Comparison of ENCODE assay signal across 1 cellular context in the genomic region with DNA sequence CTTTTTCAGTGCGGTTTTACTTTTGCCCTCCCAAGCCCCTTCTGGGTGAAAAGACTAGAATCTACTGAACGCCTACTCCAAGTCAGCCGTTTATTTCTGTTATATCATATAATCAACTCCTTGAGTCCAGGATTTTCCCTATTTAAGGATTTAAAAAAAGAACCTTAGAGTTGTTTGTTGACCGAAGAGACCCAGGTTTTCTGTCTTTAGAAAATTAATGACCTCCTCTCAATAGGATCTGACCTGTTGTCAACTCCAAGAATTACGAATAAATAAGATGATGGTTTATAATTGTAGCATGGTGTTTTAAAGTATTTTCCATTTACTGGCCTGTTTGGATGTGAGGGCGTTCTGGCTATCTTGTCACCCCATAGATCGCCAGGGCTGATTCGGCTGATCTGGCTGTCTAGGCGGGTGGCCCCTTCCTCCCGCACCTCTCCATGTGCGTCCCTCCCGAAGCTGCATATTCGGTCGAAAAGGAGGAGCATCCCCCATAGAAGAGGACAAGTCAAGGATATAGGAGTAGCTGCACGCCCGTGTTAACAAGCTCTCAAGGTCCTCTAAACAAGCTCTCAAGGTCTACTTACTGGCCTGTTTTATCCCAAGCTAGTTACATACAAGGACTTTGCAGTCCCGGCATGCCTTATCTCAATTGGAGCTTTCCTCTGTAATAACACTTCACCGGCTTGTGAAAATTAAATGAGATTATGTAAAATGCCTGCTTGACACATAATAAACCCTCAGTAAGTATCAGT.
A peak's percentile ranks its signal among the peaks of the same experiment; 100 is the strongest.
TF ChIP-seq lines count a peak whose summit lies in the region.

No MANE protein-coding gene starts in this region.

TF ChIP-seq in GM12878, 131 proteins besides CTCF, POLR2A, EP300 and RAD21 (continued from another document):
- no peak for TF ChIP-seq NRF1 (conservative IDR thresholded peaks at IDR 0.05; ENCODE audit: low read depth, low read length)
- no peak for TF ChIP-seq KDM1A (IDR thresholded peaks at IDR 0.05; ENCODE audit: borderline replicate concordance)
- TF ChIP-seq, protein P1, sequence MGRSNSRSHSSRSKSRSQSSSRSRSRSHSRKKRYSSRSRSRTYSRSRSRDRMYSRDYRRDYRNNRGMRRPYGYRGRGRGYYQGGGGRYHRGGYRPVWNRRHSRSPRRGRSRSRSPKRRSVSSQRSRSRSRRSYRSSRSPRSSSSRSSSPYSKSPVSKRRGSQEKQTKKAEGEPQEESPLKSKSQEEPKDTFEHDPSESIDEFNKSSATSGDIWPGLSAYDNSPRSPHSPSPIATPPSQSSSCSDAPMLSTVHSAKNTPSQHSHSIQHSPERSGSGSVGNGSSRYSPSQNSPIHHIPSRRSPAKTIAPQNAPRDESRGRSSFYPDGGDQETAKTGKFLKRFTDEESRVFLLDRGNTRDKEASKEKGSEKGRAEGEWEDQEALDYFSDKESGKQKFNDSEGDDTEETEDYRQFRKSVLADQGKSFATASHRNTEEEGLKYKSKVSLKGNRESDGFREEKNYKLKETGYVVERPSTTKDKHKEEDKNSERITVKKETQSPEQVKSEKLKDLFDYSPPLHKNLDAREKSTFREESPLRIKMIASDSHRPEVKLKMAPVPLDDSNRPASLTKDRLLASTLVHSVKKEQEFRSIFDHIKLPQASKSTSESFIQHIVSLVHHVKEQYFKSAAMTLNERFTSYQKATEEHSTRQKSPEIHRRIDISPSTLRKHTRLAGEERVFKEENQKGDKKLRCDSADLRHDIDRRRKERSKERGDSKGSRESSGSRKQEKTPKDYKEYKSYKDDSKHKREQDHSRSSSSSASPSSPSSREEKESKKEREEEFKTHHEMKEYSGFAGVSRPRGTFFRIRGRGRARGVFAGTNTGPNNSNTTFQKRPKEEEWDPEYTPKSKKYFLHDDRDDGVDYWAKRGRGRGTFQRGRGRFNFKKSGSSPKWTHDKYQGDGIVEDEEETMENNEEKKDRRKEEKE (IDR thresholded peaks at IDR 0.05) = no peak
- TF ChIP-seq NFIC (IDR thresholded peaks at IDR 0.05; ENCODE audit: low read depth, low read length) = no peak
- TF ChIP-seq HDGF (IDR thresholded peaks at IDR 0.05) = no peak
- peak; percentile 56 for TF ChIP-seq RUNX3 (IDR thresholded peaks at IDR 0.05; ENCODE audit: low read length)
- TF ChIP-seq, protein P2, sequence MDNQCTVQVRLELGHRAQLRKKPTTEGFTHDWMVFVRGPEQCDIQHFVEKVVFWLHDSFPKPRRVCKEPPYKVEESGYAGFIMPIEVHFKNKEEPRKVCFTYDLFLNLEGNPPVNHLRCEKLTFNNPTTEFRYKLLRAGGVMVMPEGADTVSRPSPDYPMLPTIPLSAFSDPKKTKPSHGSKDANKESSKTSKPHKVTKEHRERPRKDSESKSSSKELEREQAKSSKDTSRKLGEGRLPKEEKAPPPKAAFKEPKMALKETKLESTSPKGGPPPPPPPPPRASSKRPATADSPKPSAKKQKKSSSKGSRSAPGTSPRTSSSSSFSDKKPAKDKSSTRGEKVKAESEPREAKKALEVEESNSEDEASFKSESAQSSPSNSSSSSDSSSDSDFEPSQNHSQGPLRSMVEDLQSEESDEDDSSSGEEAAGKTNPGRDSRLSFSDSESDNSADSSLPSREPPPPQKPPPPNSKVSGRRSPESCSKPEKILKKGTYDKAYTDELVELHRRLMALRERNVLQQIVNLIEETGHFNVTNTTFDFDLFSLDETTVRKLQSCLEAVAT (IDR thresholded peaks at IDR 0.05) = peak; percentile 68
- TF ChIP-seq FOXM1 (IDR thresholded peaks at IDR 0.05; ENCODE audit: low read depth, low read length) = no peak
- no peak for TF ChIP-seq KAT2A (conservative IDR thresholded peaks at IDR 0.05; ENCODE audit: control insufficient read depth, low read depth, low read length)
- no peak for TF ChIP-seq SREBF2 (IDR thresholded peaks at IDR 0.05; ENCODE audit: low read length)
- no peak for TF ChIP-seq ZSCAN29 (IDR thresholded peaks at IDR 0.05)
- TF ChIP-seq, protein P3, sequence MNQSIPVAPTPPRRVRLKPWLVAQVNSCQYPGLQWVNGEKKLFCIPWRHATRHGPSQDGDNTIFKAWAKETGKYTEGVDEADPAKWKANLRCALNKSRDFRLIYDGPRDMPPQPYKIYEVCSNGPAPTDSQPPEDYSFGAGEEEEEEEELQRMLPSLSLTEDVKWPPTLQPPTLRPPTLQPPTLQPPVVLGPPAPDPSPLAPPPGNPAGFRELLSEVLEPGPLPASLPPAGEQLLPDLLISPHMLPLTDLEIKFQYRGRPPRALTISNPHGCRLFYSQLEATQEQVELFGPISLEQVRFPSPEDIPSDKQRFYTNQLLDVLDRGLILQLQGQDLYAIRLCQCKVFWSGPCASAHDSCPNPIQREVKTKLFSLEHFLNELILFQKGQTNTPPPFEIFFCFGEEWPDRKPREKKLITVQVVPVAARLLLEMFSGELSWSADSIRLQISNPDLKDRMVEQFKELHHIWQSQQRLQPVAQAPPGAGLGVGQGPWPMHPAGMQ (IDR thresholded peaks at IDR 0.05; ENCODE audit: borderline replicate concordance) = no peak
- no peak for TF ChIP-seq ZNF217 (IDR thresholded peaks at IDR 0.05)
- no peak for TF ChIP-seq RAD51 (IDR thresholded peaks at IDR 0.05)
- TF ChIP-seq POLR2AphosphoS2 (IDR thresholded peaks at IDR 0.05; ENCODE audit: low read depth, low read length) = no peak
- no peak for TF ChIP-seq EZH2 (IDR thresholded peaks at IDR 0.05; ENCODE audit: borderline replicate concordance, control insufficient read depth, low read depth, low read length)
- no peak for TF ChIP-seq MEF2B (IDR thresholded peaks at IDR 0.05; ENCODE audit: partially characterized antibody, poor library complexity, severe bottlenecking)
- TF ChIP-seq, protein P4, sequence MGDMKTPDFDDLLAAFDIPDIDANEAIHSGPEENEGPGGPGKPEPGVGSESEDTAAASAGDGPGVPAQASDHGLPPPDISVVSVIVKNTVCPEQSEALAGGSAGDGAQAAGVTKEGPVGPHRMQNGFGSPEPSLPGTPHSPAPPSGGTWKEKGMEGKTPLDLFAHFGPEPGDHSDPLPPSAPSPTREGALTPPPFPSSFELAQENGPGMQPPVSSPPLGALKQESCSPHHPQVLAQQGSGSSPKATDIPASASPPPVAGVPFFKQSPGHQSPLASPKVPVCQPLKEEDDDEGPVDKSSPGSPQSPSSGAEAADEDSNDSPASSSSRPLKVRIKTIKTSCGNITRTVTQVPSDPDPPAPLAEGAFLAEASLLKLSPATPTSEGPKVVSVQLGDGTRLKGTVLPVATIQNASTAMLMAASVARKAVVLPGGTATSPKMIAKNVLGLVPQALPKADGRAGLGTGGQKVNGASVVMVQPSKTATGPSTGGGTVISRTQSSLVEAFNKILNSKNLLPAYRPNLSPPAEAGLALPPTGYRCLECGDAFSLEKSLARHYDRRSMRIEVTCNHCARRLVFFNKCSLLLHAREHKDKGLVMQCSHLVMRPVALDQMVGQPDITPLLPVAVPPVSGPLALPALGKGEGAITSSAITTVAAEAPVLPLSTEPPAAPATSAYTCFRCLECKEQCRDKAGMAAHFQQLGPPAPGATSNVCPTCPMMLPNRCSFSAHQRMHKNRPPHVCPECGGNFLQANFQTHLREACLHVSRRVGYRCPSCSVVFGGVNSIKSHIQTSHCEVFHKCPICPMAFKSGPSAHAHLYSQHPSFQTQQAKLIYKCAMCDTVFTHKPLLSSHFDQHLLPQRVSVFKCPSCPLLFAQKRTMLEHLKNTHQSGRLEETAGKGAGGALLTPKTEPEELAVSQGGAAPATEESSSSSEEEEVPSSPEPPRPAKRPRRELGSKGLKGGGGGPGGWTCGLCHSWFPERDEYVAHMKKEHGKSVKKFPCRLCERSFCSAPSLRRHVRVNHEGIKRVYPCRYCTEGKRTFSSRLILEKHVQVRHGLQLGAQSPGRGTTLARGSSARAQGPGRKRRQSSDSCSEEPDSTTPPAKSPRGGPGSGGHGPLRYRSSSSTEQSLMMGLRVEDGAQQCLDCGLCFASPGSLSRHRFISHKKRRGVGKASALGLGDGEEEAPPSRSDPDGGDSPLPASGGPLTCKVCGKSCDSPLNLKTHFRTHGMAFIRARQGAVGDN (IDR thresholded peaks at IDR 0.05) = peak; percentile 69; the same call in 1 of the 2 replicates
- no peak for TF ChIP-seq ZNF274 (IDR thresholded peaks at IDR 0.05; ENCODE audit: insufficient read depth, insufficient read length)
- TF ChIP-seq, protein P5, sequence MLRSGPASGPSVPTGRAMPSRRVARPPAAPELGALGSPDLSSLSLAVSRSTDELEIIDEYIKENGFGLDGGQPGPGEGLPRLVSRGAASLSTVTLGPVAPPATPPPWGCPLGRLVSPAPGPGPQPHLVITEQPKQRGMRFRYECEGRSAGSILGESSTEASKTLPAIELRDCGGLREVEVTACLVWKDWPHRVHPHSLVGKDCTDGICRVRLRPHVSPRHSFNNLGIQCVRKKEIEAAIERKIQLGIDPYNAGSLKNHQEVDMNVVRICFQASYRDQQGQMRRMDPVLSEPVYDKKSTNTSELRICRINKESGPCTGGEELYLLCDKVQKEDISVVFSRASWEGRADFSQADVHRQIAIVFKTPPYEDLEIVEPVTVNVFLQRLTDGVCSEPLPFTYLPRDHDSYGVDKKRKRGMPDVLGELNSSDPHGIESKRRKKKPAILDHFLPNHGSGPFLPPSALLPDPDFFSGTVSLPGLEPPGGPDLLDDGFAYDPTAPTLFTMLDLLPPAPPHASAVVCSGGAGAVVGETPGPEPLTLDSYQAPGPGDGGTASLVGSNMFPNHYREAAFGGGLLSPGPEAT (IDR thresholded peaks at IDR 0.05; ENCODE audit: low read depth) = no peak
- TF ChIP-seq, protein P6, sequence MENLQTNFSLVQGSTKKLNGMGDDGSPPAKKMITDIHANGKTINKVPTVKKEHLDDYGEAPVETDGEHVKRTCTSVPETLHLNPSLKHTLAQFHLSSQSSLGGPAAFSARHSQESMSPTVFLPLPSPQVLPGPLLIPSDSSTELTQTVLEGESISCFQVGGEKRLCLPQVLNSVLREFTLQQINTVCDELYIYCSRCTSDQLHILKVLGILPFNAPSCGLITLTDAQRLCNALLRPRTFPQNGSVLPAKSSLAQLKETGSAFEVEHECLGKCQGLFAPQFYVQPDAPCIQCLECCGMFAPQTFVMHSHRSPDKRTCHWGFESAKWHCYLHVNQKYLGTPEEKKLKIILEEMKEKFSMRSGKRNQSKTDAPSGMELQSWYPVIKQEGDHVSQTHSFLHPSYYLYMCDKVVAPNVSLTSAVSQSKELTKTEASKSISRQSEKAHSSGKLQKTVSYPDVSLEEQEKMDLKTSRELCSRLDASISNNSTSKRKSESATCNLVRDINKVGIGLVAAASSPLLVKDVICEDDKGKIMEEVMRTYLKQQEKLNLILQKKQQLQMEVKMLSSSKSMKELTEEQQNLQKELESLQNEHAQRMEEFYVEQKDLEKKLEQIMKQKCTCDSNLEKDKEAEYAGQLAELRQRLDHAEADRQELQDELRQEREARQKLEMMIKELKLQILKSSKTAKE (IDR thresholded peaks at IDR 0.05; ENCODE audit: low read depth, poor library complexity, severe bottlenecking) = no peak
- TF ChIP-seq ETV6 (conservative IDR thresholded peaks at IDR 0.05 in 1 of 2, IDR thresholded peaks at IDR 0.05 in 1 of 2; ENCODE audit: borderline replicate concordance in 1 of 2, low read depth in 1 of 2) = no peak
